ENCODE assay signal across 34 cellular contexts in the genomic region with DNA sequence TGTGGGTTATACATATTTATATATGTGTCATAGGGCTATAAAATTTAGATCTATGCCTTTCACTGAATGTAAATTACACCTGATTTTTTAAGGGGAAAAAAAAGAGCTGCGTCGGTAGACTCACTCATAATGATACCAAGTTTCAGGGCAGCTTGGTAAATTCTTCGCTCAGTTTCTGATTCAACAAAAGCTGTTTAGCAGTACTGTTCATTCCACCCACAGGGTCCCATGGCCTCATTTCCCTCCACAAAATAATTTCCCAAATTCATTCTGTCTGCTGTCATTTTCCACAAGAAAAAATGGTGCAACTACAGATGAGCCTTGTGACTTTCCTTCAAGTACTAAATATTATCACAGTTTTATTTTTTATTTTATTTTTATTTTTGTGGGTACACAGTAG.
"Had no signal": no experiment of that assay in that cellular context is flagged by ENCODE, and none has a peak within 500 bp of the region (broad histone marks: within the 10 kb centered on the region; RNA-seq: fewer than 3 reads in every experiment).

No MANE protein-coding gene starts in this region.

- DNase-seq: Karpas-422, Kasumi-1, MG63, MM.1S, MV-4-11, NCI-H1048, NCI-H1092, NCI-H1092 treated with DMSO at 0.1 percent for 48 hours, NCI-H1105, NCI-H1105 treated with DMSO at 0.1 percent for 48 hours, NCI-H1417, NCI-H1417 treated with DMSO at 0.1 percent for 48 hours, NCI-H1436, NCI-H1436 treated with DMSO at 0.1 percent for 48 hours, NCI-H146, NCI-H1694, NCI-H1694 treated with DMSO at 0.1 percent for 48 hours, NCI-H187, NCI-H187 treated with DMSO at 0.1 percent for 48 hours, NCI-H1930, NCI-H2029, NCI-H2029 treated with DMSO at 0.1 percent for 48 hours, NCI-H2081, NCI-H2081 treated with DMSO at 0.1 percent for 48 hours, NCI-H2107, NCI-H2171, NCI-H2171 treated with DMSO at 0.1 percent for 48 hours, NCI-H2227 treated with DMSO at 0.1 percent for 48 hours, NCI-H226, NCI-H345, NCI-H446, NCI-H446 treated with DMSO at 0.1 percent for 48 hours, NCI-H510A, NCI-H510A treated with DMSO at 0.1 percent for 48 hours had no signal
